Comparison of ENCODE assay signal across 8 cellular contexts in the genomic region with DNA sequence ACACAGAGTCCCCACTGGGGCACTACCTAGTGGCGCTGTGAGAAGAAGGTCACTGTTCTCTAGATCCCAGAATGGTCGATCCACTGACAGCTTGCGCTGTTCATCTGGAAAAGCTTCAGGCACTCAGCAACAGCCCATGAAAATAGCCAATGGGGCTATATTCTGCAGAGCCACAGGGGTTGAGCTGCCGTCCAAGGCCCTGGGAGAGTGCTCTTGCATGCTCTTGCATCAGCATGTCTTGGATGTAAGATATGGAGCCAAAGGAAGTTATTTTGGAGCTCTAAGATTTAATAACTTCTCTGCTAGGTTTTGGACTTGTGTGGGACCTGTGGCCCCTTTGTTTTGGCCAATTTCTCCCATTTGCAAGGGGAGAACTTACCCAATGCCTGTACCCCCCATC.
"Had no signal": no experiment of that assay in that cellular context is flagged by ENCODE, and none has a peak within 500 bp of the region (broad histone marks: within the 10 kb centered on the region; RNA-seq: fewer than 3 reads in every experiment).

No MANE protein-coding gene starts in this region.

- H3K36me3 ChIP-seq: HAP-1 had no signal

- H3K9ac ChIP-seq: KMS-11 had no signal

- ATAC-seq: HCT116 had no signal

- H3K4me1 ChIP-seq: HAP-1 had no signal

- H3K4me3 ChIP-seq: HAP-1 had no signal

- H3K27ac Mint-ChIP-seq: HFFc6 had no signal

- DNase-seq: GOT3, H7, HFFc6, IMR-90, KBM-7 had no signal

- H3K4me3 Mint-ChIP-seq: HFFc6 had no signal

- H3K27ac ChIP-seq: KMS-11 had no signal
